15 cellular contexts compared by ENCODE assay signal in genomic region chr2:4745596-4745995, GRCh38.
DNase-seq lines count a peak whose midpoint lies in the region; ATAC-seq and TF ChIP-seq lines count a peak whose summit lies in the region.
"Had no signal": no experiment of that assay in that cellular context is flagged by ENCODE, and none has a peak within 500 bp of the region (broad histone marks: within the 10 kb centered on the region; RNA-seq: fewer than 3 reads in every experiment).

No MANE protein-coding gene starts in this region.

- H3K9me3 Mint-ChIP-seq in chondrocyte (ENCODE audit: low read depth): peaks cover 15% of the 10 kb centered on the region

- TF ChIP-seq CTCF in chondrocyte (IDR thresholded peaks at IDR 0.05) (peak; percentile 30), GM13976 (IDR thresholded peaks at IDR 0.05; ENCODE audit: borderline replicate concordance, control extremely low read depth, extremely low read depth, insufficient read depth, missing control alignments) (no peak), omental fat pad (IDR thresholded peaks at IDR 0.05) (no peak)

- H3K4me1 Mint-ChIP-seq in chondrocyte (ENCODE audit: low read depth): peaks cover 18% of the 10 kb centered on the region
- H3K4me1 Mint-ChIP-seq: activated naive CD8-positive, alpha-beta T cell treated with anti-CD3 and anti-CD28 coated beads for 36 hours had no signal

- H3K4me3 Mint-ChIP-seq in chondrocyte (ENCODE audit: unreplicated experiment): no peak overlapping the region
- H3K4me3 Mint-ChIP-seq: activated naive CD8-positive, alpha-beta T cell treated with anti-CD3 and anti-CD28 coated beads for 36 hours; stimulated activated naive CD8-positive, alpha-beta T cell treated with anti-CD3 and anti-CD28 coated beads, Interleukin-15, Interleukin-2, amounts not matched to agents 100 ng/mL and 50 ng/mL, for 24 hours had no signal

- H3K27me3 Mint-ChIP-seq in chondrocyte (ENCODE audit: low read depth): no peaks in the 10 kb centered on the region
- H3K27me3 Mint-ChIP-seq: activated naive CD8-positive, alpha-beta T cell treated with anti-CD3 and anti-CD28 coated beads for 36 hours; stimulated activated naive CD8-positive, alpha-beta T cell treated with anti-CD3 and anti-CD28 coated beads, Interleukin-15, Interleukin-2, amounts not matched to agents 100 ng/mL and 50 ng/mL, for 24 hours had no signal

- peaks cover 4% of the 10 kb centered on the region for H3K36me3 Mint-ChIP-seq in chondrocyte (ENCODE audit: low read depth)
- H3K36me3 Mint-ChIP-seq: activated naive CD8-positive, alpha-beta T cell treated with anti-CD3 and anti-CD28 coated beads for 36 hours had no signal

- ATAC-seq in omental fat pad (ENCODE audit: low FRiP score): no peak

- in situ Hi-C loops in GM13976 (cut with MboI; ENCODE audit: low sequenced_read_pairs, unreplicated experiment): no loop called here

- DNase-seq in NCI-H1105 (lab: John Stamatoyannopoulos, UW) (peak; percentile 77), NCI-H2171 (lab: John Stamatoyannopoulos, UW) (peak; percentile 89), chondrocyte (ENCODE audit: low spot score) (no peak), retina (peak; percentile 67), NK-92 (lab: John Stamatoyannopoulos, UW; ENCODE audit: unreplicated experiment) (no peak), GM13976 (ENCODE audit: low spot score) (no peak), omental fat pad (ENCODE audit: low spot score) (no peak)
- DNase-seq: activated CD4-positive, alpha-beta T cell treated with anti-CD3 and anti-CD28 coated beads, Interleukin-2, amount 50 U/mL, for 48 hours; activated naive CD8-positive, alpha-beta T cell treated with anti-CD3 and anti-CD28 coated beads for 36 hours; activated T-cell treated with anti-CD3 and anti-CD28 coated beads, Interleukin-2, amount 50 U/mL, for 48 hours; DMS79 treated with DMSO at 0.1 percent for 48 hours; IMR-90; MV-4-11; uterus had no signal

- H3K27ac Mint-ChIP-seq in chondrocyte (ENCODE audit: unreplicated experiment): peak overlapping the region; percentile 6
- H3K27ac Mint-ChIP-seq: activated naive CD8-positive, alpha-beta T cell treated with anti-CD3 and anti-CD28 coated beads for 36 hours; stimulated activated naive CD8-positive, alpha-beta T cell treated with anti-CD3 and anti-CD28 coated beads, Interleukin-15, Interleukin-2, amounts not matched to agents 100 ng/mL and 50 ng/mL, for 24 hours had no signal

Comparison
In these comparisons a context has a peak if more than half of its experiments do, and no peak if none do; other contexts are left out.
1. DNase-seq: peak in NCI-H1105 (single experiment), NCI-H2171 (single experiment) and retina (single experiment); none in chondrocyte (single experiment), NK-92 (single experiment), GM13976 (single experiment) and omental fat pad (single experiment).